Comparison of ENCODE assay signal across 8 cellular contexts in the genomic region with DNA sequence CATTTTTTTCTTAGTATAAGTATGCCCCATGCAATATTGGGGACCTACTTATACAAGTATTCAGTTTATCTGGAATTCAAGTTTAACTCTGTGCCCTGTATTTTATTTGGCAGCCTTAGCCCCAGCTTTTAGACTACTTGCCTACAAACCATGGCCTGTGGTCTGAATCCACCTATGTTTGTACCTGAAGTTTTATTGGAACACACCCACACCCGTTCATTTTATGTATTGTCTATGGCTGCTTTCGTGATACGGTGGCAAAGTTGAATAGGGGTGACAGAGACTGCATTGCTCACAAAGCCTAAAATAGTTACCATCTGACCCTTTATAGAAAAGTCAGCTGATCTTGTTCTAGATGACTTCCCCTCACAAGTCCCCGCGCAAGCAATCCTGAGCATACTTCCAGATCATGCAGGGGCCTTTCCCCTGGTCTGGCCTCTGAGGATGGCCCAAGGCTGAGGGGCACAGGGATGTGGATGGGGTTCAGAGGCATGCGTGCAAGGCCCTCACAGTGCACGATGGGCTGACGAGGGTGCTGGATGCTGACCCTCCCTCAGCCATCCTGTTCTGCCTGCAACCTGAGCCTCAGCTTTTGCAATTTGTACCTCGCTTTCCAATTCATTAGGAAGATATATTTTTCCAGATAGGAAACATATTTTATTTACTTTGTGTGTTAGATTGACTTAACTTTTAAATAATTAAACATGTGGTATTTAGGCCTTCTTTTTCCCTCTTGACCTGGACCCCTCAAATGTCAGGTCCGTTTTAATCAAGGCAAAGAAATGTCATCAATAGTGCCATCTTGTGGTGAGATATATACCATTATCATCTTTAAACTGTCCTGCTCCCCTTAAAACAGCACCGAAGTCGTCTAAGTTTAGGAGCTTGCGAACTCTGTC.
DNase-seq lines count a peak whose midpoint lies in the region; ATAC-seq and TF ChIP-seq lines count a peak whose summit lies in the region.

No MANE protein-coding gene starts in this region.

- H3K79me1 ChIP-seq in IMR-90 (ENCODE audit: low read depth in 1 of 2, low read length in 2 of 2) (no peaks in the 10 kb centered on the region), neuronal stem cell (ENCODE audit: low read depth, low read length) (no peaks in the 10 kb centered on the region)

- TF ChIP-seq RAD21 in IMR-90 (IDR thresholded peaks at IDR 0.05; ENCODE audit: low read length): peak; percentile 42; the same call in 1 of the 2 replicates

- in situ Hi-C loops in IMR-90 (cut with MboI; ENCODE audit: low sequenced_read_pairs) (no loop called here), SK-MEL-5 (cut with HindIII; ENCODE audit: low pct_unique_long_range_greater_than_20kb, low sequenced_read_pairs) (no loop called here)

- H3K4me3 ChIP-seq in IMR-90 (ENCODE audit: insufficient read depth, low read depth, low read length) (no peak overlapping the region), neuronal stem cell (ENCODE audit: low read length in 2 of 2) (no peak overlapping the region)

- no peak overlapping the region for H2BK20ac ChIP-seq in IMR-90 (ENCODE audit: low read depth, low read length)

- H4K20me1 ChIP-seq in IMR-90 (ENCODE audit: insufficient read depth, low read length): no peaks in the 10 kb centered on the region

- no peak overlapping the region for H3K18ac ChIP-seq in IMR-90 (ENCODE audit: low read depth, low read length)
- H3K18ac ChIP-seq in neuronal stem cell (ENCODE audit: low read length): peak overlapping the region; percentile 87

- intact Hi-C loops in IMR-90 (cut with micrococcal nuclease): loop anchor here (1.0 to 10.0 kb wide), 4 partner anchors 134 to 672 kb away; no protein-coding TSS in a partner anchor

- H3K9me1 ChIP-seq in IMR-90 (ENCODE audit: insufficient read depth, low read length): no peaks in the 10 kb centered on the region

- H3K4me2 ChIP-seq in IMR-90 (ENCODE audit: low read depth, low read length) (no peak overlapping the region), neuronal stem cell (ENCODE audit: insufficient read depth, low read length, poor library complexity, severe bottlenecking) (no peak overlapping the region)

- no peak overlapping the region for H2AFZ ChIP-seq in IMR-90 (replicated peaks; ENCODE audit: low read length, poor library complexity)
- no peak overlapping the region for H2AFZ ChIP-seq in neuronal stem cell (ENCODE audit: low read length)

- H3K14ac ChIP-seq in IMR-90 (replicated peaks; ENCODE audit: low read depth, low read length): no peak overlapping the region
- no peak overlapping the region for H3K14ac ChIP-seq in neuronal stem cell (ENCODE audit: low read length)

- no peak overlapping the region for H2BK12ac ChIP-seq in neuronal stem cell (ENCODE audit: low read length)

- H4K91ac ChIP-seq in IMR-90 (ENCODE audit: insufficient read depth, low read depth, low read length): no peak overlapping the region
- no peak overlapping the region for H4K91ac ChIP-seq in neuronal stem cell (ENCODE audit: low read depth, low read length, poor library complexity)

- no peak for TF ChIP-seq POLR2A in IMR-90 (IDR thresholded peaks at IDR 0.05; ENCODE audit: low read depth, low read length)

- no peak overlapping the region for H4K8ac ChIP-seq in IMR-90 (ENCODE audit: low read depth in 2 of 2, low read length in 2 of 2)
- H4K8ac ChIP-seq in neuronal stem cell (ENCODE audit: low read depth, low read length): no peak overlapping the region

- no peak overlapping the region for H2AK5ac ChIP-seq in IMR-90 (ENCODE audit: low read depth, low read length)
- no peak overlapping the region for H2AK5ac ChIP-seq in neuronal stem cell (ENCODE audit: low read depth, low read length)

- no CpG with 5 or more reads among the region's 13 CpGs for WGBS in IMR-90 (ENCODE audit: extremely low coverage in 2 of 2, insufficient read length in 1 of 2), 2 experiments
- WGBS in neuronal stem cell (ENCODE audit: extremely low coverage in 2 of 2, insufficient read length in 2 of 2, insufficient replicate concordance in 1 of 2), 2 donors: no CpG with 5 or more reads among the region's 13 CpGs

- H3K27ac ChIP-seq in C4-2B (no peak overlapping the region), IMR-90 (ENCODE audit: insufficient read depth, low read length) (no peak overlapping the region), neuronal stem cell (replicated peaks; ENCODE audit: low read length) (no peak overlapping the region)

- H2AK9ac ChIP-seq in IMR-90 (replicated peaks; ENCODE audit: low read depth, low read length, poor library complexity): no peak overlapping the region

- H3K56ac ChIP-seq in IMR-90 (ENCODE audit: extremely low read depth, insufficient read depth, low read length): no peak overlapping the region

- H2BK5ac ChIP-seq in IMR-90 (ENCODE audit: low read depth, low read length, poor library complexity, severe bottlenecking) (no peak overlapping the region), neuronal stem cell (ENCODE audit: low read length) (no peak overlapping the region)

- H3K23ac ChIP-seq in IMR-90 (ENCODE audit: low read depth, low read length) (no peak overlapping the region), neuronal stem cell (ENCODE audit: low read depth, low read length, poor library complexity) (no peak overlapping the region)

- H3K36me3 ChIP-seq in IMR-90 (ENCODE audit: control insufficient read depth, insufficient read depth, low read length) (no peaks in the 10 kb centered on the region), neuronal stem cell (replicated peaks in 1 of 2; ENCODE audit: control insufficient read depth in 2 of 2, insufficient read depth in 2 of 2, low read length in 2 of 2) (no peaks in the 10 kb centered on the region)

- no peaks in the 10 kb centered on the region for H3K27me3 ChIP-seq in IMR-90 (ENCODE audit: control insufficient read depth, insufficient read depth, low read length)
- no peaks in the 10 kb centered on the region for H3K27me3 ChIP-seq in neuronal stem cell (ENCODE audit: control insufficient read depth in 3 of 3, insufficient read depth in 3 of 3, low read depth in 1 of 3, low read length in 3 of 3)

- H3K9ac ChIP-seq in IMR-90 (ENCODE audit: low read depth, low read length) (no peak overlapping the region), neuronal stem cell (ENCODE audit: low read depth, low read length, poor library complexity) (no peak overlapping the region)

- dilution Hi-C loops in IMR-90 (cut with HindIII; ENCODE audit: low sequenced_read_pairs, unreplicated experiment): no loop called here

- ATAC-seq in GM18870 (IDR thresholded peaks at IDR 0.05; ENCODE audit: unreplicated experiment): peak; percentile 40
- ATAC-seq in IMR-90 (ENCODE audit: low read depth): peak; percentile 65; the same call in 1 of the 2 replicates
- ATAC-seq in GM18858 (IDR thresholded peaks at IDR 0.05; ENCODE audit: unreplicated experiment): no peak

- CTCF ChIA-PET in IMR-90 (lab: Yijun Ruan, JAX): interaction anchor here (0.5 to 2.4 kb wide), 11 partner anchors 10 to 881 kb away, joined by 3 to 15 read pairs (median 4); partner anchors contain the start of gene FUT8

- H3K9me3 ChIP-seq in IMR-90 (ENCODE audit: control insufficient read depth, insufficient read depth, low read length) (no peaks in the 10 kb centered on the region), neuronal stem cell (replicated peaks in 1 of 2; ENCODE audit: control insufficient read depth in 2 of 2, insufficient read depth in 1 of 2, low read depth in 1 of 2, low read length in 2 of 2) (peaks cover 0 to 4% of the 10 kb centered on the region in 2 donors)

- TF ChIP-seq CTCF in C4-2B (conservative IDR thresholded peaks at IDR 0.05) (peak; percentile 72), IMR-90 (conservative IDR thresholded peaks at IDR 0.05; ENCODE audit: low read depth, low read length) (peak; percentile 47)

- no TSS peak for BruUV-seq in IMR-90 (replicated peaks; lab: Mats Ljungman, UMichigan)

- peak; percentile 18 for DNase-seq in IMR-90
- peak; percentile 66 for DNase-seq in SK-MEL-5 (ENCODE audit: low read depth, low spot score)
- peak; percentile 12 for DNase-seq in fibroblast of gingiva (ENCODE audit: low read depth)
- DNase-seq in neuronal stem cell (ENCODE audit: low spot score): peak; percentile 42
- no peak for DNase-seq in activated naive CD4-positive, alpha-beta T cell (lab: John Stamatoyannopoulos, UW)

- no peaks in the 10 kb centered on the region for H3K4me1 ChIP-seq in IMR-90 (ENCODE audit: control insufficient read depth, insufficient read depth, low read length)
- peaks cover 0 to 2% of the 10 kb centered on the region in 2 donors for H3K4me1 ChIP-seq in neuronal stem cell (ENCODE audit: control insufficient read depth in 2 of 2, insufficient read depth in 1 of 2, low read depth in 1 of 2, low read length in 2 of 2)

- H2BK120ac ChIP-seq in IMR-90 (ENCODE audit: low read depth, low read length) (no peak overlapping the region), neuronal stem cell (ENCODE audit: low read depth, low read length) (peak overlapping the region; percentile 19)

- H3K4ac ChIP-seq in IMR-90 (ENCODE audit: low read depth, low read length): no peak overlapping the region
- H3K4ac ChIP-seq in neuronal stem cell (ENCODE audit: low read length): no peak overlapping the region

- no peak overlapping the region for H4K5ac ChIP-seq in IMR-90 (ENCODE audit: low read depth, low read length)

- H2BK15ac ChIP-seq in IMR-90 (ENCODE audit: low read depth, low read length) (no peak overlapping the region), neuronal stem cell (ENCODE audit: low read length) (peak overlapping the region; percentile 8)

- POLR2A ChIA-PET in IMR-90 (lab: Charles Lee; ENCODE audit: unreplicated experiment): no interaction called here

TF ChIP-seq in IMR-90, 13 proteins besides CTCF, POLR2A, EP300 and RAD21:
- TF ChIP-seq FOS (IDR thresholded peaks at IDR 0.05; ENCODE audit: low read depth, low read length) (no peak), RFX5 (IDR thresholded peaks at IDR 0.05; ENCODE audit: low read depth, low read length) (no peak), SMC3 (IDR thresholded peaks at IDR 0.05; ENCODE audit: low read depth, low read length) (peak; percentile 45; the same call in 1 of the 2 replicates)

Comparison
In these comparisons a context has a peak if more than half of its experiments do, and no peak if none do; other contexts are left out.
1. DNase-seq: peak in IMR-90 (single experiment), SK-MEL-5 (single experiment), fibroblast of gingiva (single experiment) and neuronal stem cell (single experiment); none in activated naive CD4-positive, alpha-beta T cell (0 of 4).